ENCODE assay signal across 13 cellular contexts in genomic region chr4:8266508-8266907, GRCh38. TPM values are rescaled to one million over a fixed set of nuclear protein-coding genes. Genes with fewer than 3 reads are reported as not detected.
"Had no signal": no experiment of that assay in that cellular context is flagged by ENCODE, and none has a peak within 500 bp of the region (broad histone marks: within the 10 kb centered on the region; RNA-seq: fewer than 3 reads in every experiment).

No MANE protein-coding gene starts in this region.

- H3K9me3 ChIP-seq: prostate gland, thoracic aorta had no signal

- H3K36me3 ChIP-seq: prostate gland, thoracic aorta had no signal

- H3K27ac Mint-ChIP-seq: activated T-helper 17 cell treated with anti-CD3 and anti-CD28 coated beads, Interleukin-2, amount 50 U/mL, for 72 hours; immature natural killer cell; stimulated activated effector memory CD8-positive, alpha-beta T cell treated with anti-CD3 and anti-CD28 coated beads, Interleukin-12 subunit alpha, Interleukin-12 subunit beta, amount 100 ng/mL, for 72 hours had no signal

- H3K4me1 ChIP-seq: prostate gland had no signal

- H3K9me3 Mint-ChIP-seq: activated T-helper 17 cell treated with anti-CD3 and anti-CD28 coated beads, Interleukin-2, amount 50 U/mL, for 72 hours; immature natural killer cell; stimulated activated effector memory CD8-positive, alpha-beta T cell treated with anti-CD3 and anti-CD28 coated beads, Interleukin-12 subunit alpha, Interleukin-12 subunit beta, amount 100 ng/mL, for 72 hours had no signal

- H3K4me1 Mint-ChIP-seq: activated T-helper 17 cell treated with anti-CD3 and anti-CD28 coated beads, Interleukin-2, amount 50 U/mL, for 72 hours; immature natural killer cell; stimulated activated effector memory CD8-positive, alpha-beta T cell treated with anti-CD3 and anti-CD28 coated beads, Interleukin-12 subunit alpha, Interleukin-12 subunit beta, amount 100 ng/mL, for 72 hours had no signal

- DNase-seq: caudate nucleus; immature natural killer cell; stimulated activated CD4-positive, alpha-beta T cell treated with anti-CD3 and anti-CD28 coated beads, Interleukin-12 subunit alpha, Interleukin-12 subunit beta, amount 100 ng/mL, for 4 hours had no signal

- FAIRE-seq: colon, endometrium had no signal

- H3K27ac ChIP-seq: prostate gland, thoracic aorta had no signal

- H3K4me3 Mint-ChIP-seq: activated T-helper 17 cell treated with anti-CD3 and anti-CD28 coated beads, Interleukin-2, amount 50 U/mL, for 72 hours; naive thymus-derived CD4-positive, alpha-beta T cell; stimulated activated effector memory CD8-positive, alpha-beta T cell treated with anti-CD3 and anti-CD28 coated beads, Interleukin-12 subunit alpha, Interleukin-12 subunit beta, amount 100 ng/mL, for 72 hours had no signal

- H3K36me3 Mint-ChIP-seq: immature natural killer cell; naive thymus-derived CD4-positive, alpha-beta T cell; stimulated activated effector memory CD8-positive, alpha-beta T cell treated with anti-CD3 and anti-CD28 coated beads, Interleukin-12 subunit alpha, Interleukin-12 subunit beta, amount 100 ng/mL, for 72 hours had no signal

- H3K4me3 ChIP-seq: lung, prostate gland, thoracic aorta had no signal

RNA-seq across cellular contexts. Expression of gene HTRA3, which starts 3.0 kb away (rescaled TPM):
- total RNA-seq: activated T-helper 17 cell treated with anti-CD3 and anti-CD28 coated beads, Interleukin-2, amount 50 U/mL, for 72 hours; mononuclear cell; naive thymus-derived CD4-positive, alpha-beta T cell; T-helper 1 cell treated with Interleukin-12 subunit alpha and Interleukin-12 subunit beta and Interleukin-4 antibody, amounts not matched to agents 30 ng/mL and 1 ng/mL, for 36 hours had no signal
- polyA plus RNA-seq: immature natural killer cell; naive thymus-derived CD4-positive, alpha-beta T cell had no signal
